15 cellular contexts compared by ENCODE assay signal in genomic region chr15:63856711-63857458, GRCh38. TPM values are rescaled to one million over a fixed set of nuclear protein-coding genes. Genes with fewer than 3 reads are reported as not detected.
DNase-seq lines count a peak whose midpoint lies in the region; ATAC-seq and TF ChIP-seq lines count a peak whose summit lies in the region.
"Had no signal": no experiment of that assay in that cellular context is flagged by ENCODE, and none has a peak within 500 bp of the region (broad histone marks: within the 10 kb centered on the region; RNA-seq: fewer than 3 reads in every experiment).

No MANE protein-coding gene starts in this region.

- H3K9ac ChIP-seq in GM23248: no peak overlapping the region

- H3K79me2 ChIP-seq in GM23248 (ENCODE audit: insufficient read depth): no peaks in the 10 kb centered on the region

- peaks cover 16% of the 10 kb centered on the region for H3F3A ChIP-seq in GM23248 (ENCODE audit: insufficient read depth)

- H3K4me2 ChIP-seq in GM23248 (ENCODE audit: unreplicated experiment): no peak overlapping the region

- H3K9me3 ChIP-seq in GM23248 (ENCODE audit: low read depth) (no peaks in the 10 kb centered on the region), upper lobe of right lung (no peaks in the 10 kb centered on the region)
- H3K9me3 ChIP-seq: left lung, SJSA1 had no signal

- no peak overlapping the region for H2AFZ ChIP-seq in GM23248

- 81 to 88% methylated on average over 4 of the region's 4 CpGs for WGBS in GM23248 (ENCODE audit: low coverage in 1 of 2, low lambda C conversion rate in 2 of 2, missing lambda C conversion rate in 2 of 2), 2 experiments

- H3K27me3 ChIP-seq in GM23248 (replicated peaks; ENCODE audit: insufficient read depth) (no peaks in the 10 kb centered on the region), brain microvascular endothelial cell (replicated peaks) (no peaks in the 10 kb centered on the region), upper lobe of right lung (no peaks in the 10 kb centered on the region)
- H3K27me3 ChIP-seq: left lung, SJSA1 had no signal

- TF ChIP-seq CTCF in brain microvascular endothelial cell (IDR thresholded peaks at IDR 0.05; ENCODE audit: low read depth, low read length, missing control alignments) (no peak), upper lobe of right lung (IDR thresholded peaks at IDR 0.05) (no peak)

- H3K27ac ChIP-seq in GM23248 (peak overlapping the region; percentile 7; the same call in 1 of the 2 replicates), brain microvascular endothelial cell (peak overlapping the region; percentile 34), upper lobe of right lung (no peak overlapping the region)
- H3K27ac ChIP-seq: left lung, SJSA1 had no signal

- no peak for ATAC-seq in left lobe of liver
- no peak for ATAC-seq in upper lobe of right lung
- ATAC-seq: activated T-cell treated with anti-CD3 and anti-CD28 coated beads, Interleukin-2, amount 50 U/mL, for 4 hours; left lung; stimulated activated effector memory CD8-positive, alpha-beta T cell treated with anti-CD3 and anti-CD28 coated beads, Interleukin-12 subunit alpha, Interleukin-12 subunit beta, amount 100 ng/mL, for 72 hours; WTC11 had no signal

- no peak overlapping the region for H3K4me3 ChIP-seq in GM23248
- H3K4me3 ChIP-seq in brain microvascular endothelial cell (ENCODE audit: low read depth, low read length): no peak overlapping the region
- no peak overlapping the region for H3K4me3 ChIP-seq in upper lobe of right lung
- H3K4me3 ChIP-seq: left lung, SJSA1 had no signal

- DNase-seq in AG08395 (ENCODE audit: low spot score): peak; percentile 62
- peak; percentile 73 for DNase-seq in GM23248
- peak; percentile 55 for DNase-seq in brain microvascular endothelial cell
- peak; percentile 93 for DNase-seq in islet precursor cell
- no peak for DNase-seq in NCI-H2081 (lab: John Stamatoyannopoulos, UW)
- DNase-seq in left lobe of liver (ENCODE audit: low spot score): no peak
- no peak for DNase-seq in NCI-H526 treated with DMSO at 0.1 percent for 48 hours (lab: John Stamatoyannopoulos, UW)
- no peak for DNase-seq in upper lobe of right lung
- DNase-seq: activated T-cell treated with anti-CD3 and anti-CD28 coated beads, Interleukin-2, amount 50 U/mL, for 4 hours; cerebellar nuclear complex; left lung; NCI-H774 had no signal

- in situ Hi-C loops in GM23248 (cut with MboI): no loop called here
- in situ Hi-C loops in brain microvascular endothelial cell (cut with HindIII; ENCODE audit: low pct_ligation_motif_present, low sequenced_read_pairs): no loop called here

- H3K36me3 ChIP-seq in GM23248 (ENCODE audit: low read depth): no peaks in the 10 kb centered on the region
- H3K36me3 ChIP-seq in brain microvascular endothelial cell (replicated peaks): no peaks in the 10 kb centered on the region
- no peaks in the 10 kb centered on the region for H3K36me3 ChIP-seq in upper lobe of right lung
- H3K36me3 ChIP-seq: left lung, SJSA1 had no signal

- H3K9me2 ChIP-seq in GM23248 (ENCODE audit: insufficient read depth): no peaks in the 10 kb centered on the region

- H3K4me1 ChIP-seq in GM23248 (ENCODE audit: insufficient read depth): peaks cover 14% of the 10 kb centered on the region
- H3K4me1 ChIP-seq in upper lobe of right lung: no peaks in the 10 kb centered on the region
- H3K4me1 ChIP-seq: left lung had no signal

- intact Hi-C loops in upper lobe of right lung (cut with DNase I): no loop called here

- no peaks in the 10 kb centered on the region for H4K20me1 ChIP-seq in GM23248 (ENCODE audit: insufficient read depth)

RNA-seq across cellular contexts. Expression of gene HERC1, which starts 23.1 kb away (rescaled TPM):
- total RNA-seq in GM23248 (2014; rRNA removed; shearing (Covaris generic)): 49.4 and 64.0 TPM in 2 replicates
- polyA plus RNA-seq in GM23248 (2016; fragmentation: Nextera tagmentation; extraction: Ambion mirVana): 12.5 and 14.5 TPM in 2 replicates
- total RNA-seq in left lobe of liver (40.6 TPM), upper lobe of right lung (98.5 TPM)

Comparison
In these comparisons a context has a peak if more than half of its experiments do, and no peak if none do; other contexts are left out.
1. DNase-seq: peak in AG08395 (single experiment), GM23248 (single experiment), brain microvascular endothelial cell (single experiment) and islet precursor cell (single experiment); none in NCI-H2081 (0 of 2), left lobe of liver (single experiment), NCI-H526 treated with DMSO at 0.1 percent for 48 hours (single experiment) and upper lobe of right lung (single experiment).